ENCODE assay signal across 4 cellular contexts in the genomic region with DNA sequence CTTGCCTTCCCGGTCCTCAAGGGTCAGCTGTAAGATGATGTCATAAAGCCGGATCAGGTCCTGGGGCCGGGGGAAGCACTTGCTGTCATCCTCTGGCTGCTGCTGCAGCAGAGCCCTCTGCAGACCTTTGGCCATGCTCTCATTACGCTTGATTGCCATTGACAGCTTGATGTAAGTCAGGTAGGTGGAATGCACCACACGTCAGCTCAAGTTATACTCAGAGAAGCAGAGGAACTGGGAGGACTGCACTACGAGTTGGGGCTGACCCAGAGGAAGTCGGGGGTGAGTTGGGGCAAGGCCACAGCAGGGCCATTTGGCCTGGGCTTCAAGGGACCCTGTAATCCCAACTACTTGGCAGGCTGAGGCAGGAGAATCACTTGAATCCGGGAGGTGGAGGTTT. TPM values are rescaled to one million over a fixed set of nuclear protein-coding genes. Genes with fewer than 3 reads are reported as not detected.
"Had no signal": no experiment of that assay in that cellular context is flagged by ENCODE, and none has a peak within 500 bp of the region (broad histone marks: within the 10 kb centered on the region; RNA-seq: fewer than 3 reads in every experiment).

No MANE protein-coding gene starts in this region.

RNA-seq across cellular contexts. Expression of a gene that starts 50.8 kb away (rescaled TPM):
- total RNA-seq: LHCN-M2, PC-3, Right ventricle myocardium superior, SJSA1 had no signal
